ENCODE assay signal across 9 cellular contexts in the genomic region with DNA sequence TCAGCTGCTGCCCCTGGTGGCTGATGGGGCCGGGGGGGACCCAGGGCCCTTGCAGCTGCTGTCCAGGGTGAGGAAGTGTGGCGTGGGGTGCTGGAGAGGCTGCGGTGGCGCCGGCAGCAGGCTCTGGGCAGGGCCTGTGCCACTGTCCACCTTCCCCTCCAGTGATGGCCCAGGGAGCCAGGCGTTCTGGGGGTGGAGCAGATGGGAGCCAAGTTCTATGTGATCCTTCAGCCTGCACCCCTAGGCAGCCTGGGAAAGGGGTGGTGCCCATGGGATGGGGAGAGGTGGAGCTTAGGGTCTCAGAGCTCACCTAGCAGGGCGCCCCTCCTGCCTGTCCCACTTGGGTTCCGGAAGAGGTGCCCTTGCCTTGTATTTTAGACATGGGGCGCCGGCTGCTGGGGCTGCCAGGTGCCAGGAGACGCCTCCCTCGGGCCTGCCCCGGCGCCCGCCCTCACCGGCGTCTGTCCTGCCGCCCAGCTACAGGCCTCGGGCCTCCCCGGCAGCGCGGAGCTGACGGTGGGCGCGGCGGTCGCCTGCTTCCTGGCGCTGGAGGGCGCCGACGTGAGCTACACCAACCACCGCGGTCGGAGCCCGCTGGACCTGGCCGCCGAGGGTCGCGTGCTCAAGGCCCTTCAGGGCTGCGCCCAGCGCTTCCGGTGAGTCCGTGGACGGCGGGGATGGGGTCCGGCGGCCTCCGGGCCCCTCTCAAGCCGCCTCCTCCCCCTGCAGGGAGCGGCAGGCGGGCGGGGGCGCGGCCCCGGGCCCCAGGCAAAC. TPM values are rescaled to one million over a fixed set of nuclear protein-coding genes. Genes with fewer than 3 reads are reported as not detected.
DNase-seq lines count a peak whose midpoint lies in the region; ATAC-seq and TF ChIP-seq lines count a peak whose summit lies in the region.
"Had no signal": no experiment of that assay in that cellular context is flagged by ENCODE, and none has a peak within 500 bp of the region (broad histone marks: within the 10 kb centered on the region; RNA-seq: fewer than 3 reads in every experiment).

No MANE protein-coding gene starts in this region.

- peaks cover 30% of the 10 kb centered on the region for H3K27me3 ChIP-seq in suprapubic skin

- no CpG with 5 or more reads among the region's 55 CpGs for WGBS in suprapubic skin

- no peak for TF ChIP-seq EP300 in suprapubic skin (IDR thresholded peaks at IDR 0.05)

- peak; percentile 13 to 20 for ATAC-seq in activated T-cell treated with anti-CD3 and anti-CD28 coated beads, Interleukin-2, amount 50 U/mL, for 4 hours
- ATAC-seq in GM18873 (IDR thresholded peaks at IDR 0.05; ENCODE audit: low FRiP score, unreplicated experiment) = no peak

- H3K4me1 ChIP-seq in suprapubic skin = peaks cover 59% of the 10 kb centered on the region

- TF ChIP-seq CTCF in suprapubic skin (IDR thresholded peaks at IDR 0.05) = no peak

- H3K4me3 Mint-ChIP-seq in T-helper 2 cell treated with Interferon-gamma antibody and Interleukin-4, amounts not matched to agents 5 μg/mL and 100 μg/mL, for 36 hours = no peak overlapping the region
- peak overlapping the region; percentile 26 for H3K4me3 Mint-ChIP-seq in activated T-cell treated with anti-CD3 and anti-CD28 coated beads, Interleukin-2, amount 50 U/mL, for 4 hours

- H3K36me3 Mint-ChIP-seq in T-helper 2 cell treated with Interferon-gamma antibody and Interleukin-4, amounts not matched to agents 5 μg/mL and 100 μg/mL, for 36 hours (ENCODE audit: low read depth) = peaks cover 2% of the 10 kb centered on the region
- no peaks in the 10 kb centered on the region for H3K36me3 Mint-ChIP-seq in activated T-cell treated with anti-CD3 and anti-CD28 coated beads, Interleukin-2, amount 50 U/mL, for 4 hours (ENCODE audit: insufficient read depth)

- H3K27me3 Mint-ChIP-seq in T-helper 2 cell treated with Interferon-gamma antibody and Interleukin-4, amounts not matched to agents 5 μg/mL and 100 μg/mL, for 36 hours (ENCODE audit: low read depth) = peaks cover 4% of the 10 kb centered on the region
- H3K27me3 Mint-ChIP-seq in activated T-cell treated with anti-CD3 and anti-CD28 coated beads, Interleukin-2, amount 50 U/mL, for 4 hours (ENCODE audit: low read depth) = peaks cover 4% of the 10 kb centered on the region

- H3K27ac Mint-ChIP-seq in T-helper 2 cell treated with Interferon-gamma antibody and Interleukin-4, amounts not matched to agents 5 μg/mL and 100 μg/mL, for 36 hours = no peak overlapping the region

- H3K27ac ChIP-seq in suprapubic skin = peak overlapping the region; percentile 45
- H3K27ac ChIP-seq: PC-9 had no signal

- DNase-seq in T-helper 2 cell (peak in 3 of 5 experiments; percentile 31 to 47 (median 40)), islet precursor cell (peak; percentile 57), suprapubic skin (ENCODE audit: low spot score in 2 of 2) (peak in 1 of 2 donors; percentile 62), D341Med (ENCODE audit: low spot score) (no peak), DMS79 (lab: John Stamatoyannopoulos, UW) (no peak)
- no peak for DNase-seq in T-helper 2 cell treated with Interferon-gamma antibody and Interleukin-4, amounts not matched to agents 5 μg/mL and 100 μg/mL, for 36 hours (ENCODE audit: low spot score)
- DNase-seq in activated T-cell treated with anti-CD3 and anti-CD28 coated beads, Interleukin-2, amount 50 U/mL, for 4 hours = no peak
- DNase-seq: PC-9 had no signal

- peaks cover 2% of the 10 kb centered on the region for H3K4me1 Mint-ChIP-seq in T-helper 2 cell treated with Interferon-gamma antibody and Interleukin-4, amounts not matched to agents 5 μg/mL and 100 μg/mL, for 36 hours (ENCODE audit: low read depth)
- H3K4me1 Mint-ChIP-seq in activated T-cell treated with anti-CD3 and anti-CD28 coated beads, Interleukin-2, amount 50 U/mL, for 4 hours (ENCODE audit: low read depth) = peaks cover 4% of the 10 kb centered on the region

- no peaks in the 10 kb centered on the region for H3K9me3 Mint-ChIP-seq in T-helper 2 cell treated with Interferon-gamma antibody and Interleukin-4, amounts not matched to agents 5 μg/mL and 100 μg/mL, for 36 hours
- H3K9me3 Mint-ChIP-seq in activated T-cell treated with anti-CD3 and anti-CD28 coated beads, Interleukin-2, amount 50 U/mL, for 4 hours = no peaks in the 10 kb centered on the region

- peak overlapping the region; percentile 49 for H3K4me3 ChIP-seq in suprapubic skin
- H3K4me3 ChIP-seq: PC-9 had no signal

- peaks cover 7% of the 10 kb centered on the region for H3K36me3 ChIP-seq in suprapubic skin

- TF ChIP-seq POLR2A in suprapubic skin (IDR thresholded peaks at IDR 0.05) = no peak

- H3K9me3 ChIP-seq in suprapubic skin = no peaks in the 10 kb centered on the region

RNA-seq across cellular contexts. Expression of a gene that starts 3.1 kb away (rescaled TPM):
- 1 to 10 TPM in 2 of 3 donors, under 1 TPM in 1; 0.98 to 1.3 (median 1.0) TPM for total RNA-seq in activated T-cell treated with anti-CD3 and anti-CD28 coated beads, Interleukin-2, amount 50 U/mL, for 4 hours
- total RNA-seq in suprapubic skin = 1 to 10 TPM; 1.7 to 3.1 (median 2.9) TPM

RNA-seq across cellular contexts. Expression of a gene that starts 13.5 kb away (rescaled TPM):
- 10 to 100 TPM; 37.4 to 40.3 (median 37.7) TPM for total RNA-seq in activated T-cell treated with anti-CD3 and anti-CD28 coated beads, Interleukin-2, amount 50 U/mL, for 4 hours
- total RNA-seq in suprapubic skin = 100 to 1,000 TPM; 131 to 212 (median 154) TPM

RNA-seq across cellular contexts. Expression of a gene that starts 28.9 kb away (rescaled TPM):
- total RNA-seq in activated T-cell treated with anti-CD3 and anti-CD28 coated beads, Interleukin-2, amount 50 U/mL, for 4 hours = 1 to 10 TPM; 3.0 to 4.8 (median 3.8) TPM
- total RNA-seq in suprapubic skin = 10 to 100 TPM in 3 of 4 donors, 1 to 10 TPM in 1; 9.0 to 26.2 (median 24.5) TPM

RNA-seq across cellular contexts. Expression of a gene that starts 30.0 kb away (rescaled TPM):
- total RNA-seq in activated T-cell treated with anti-CD3 and anti-CD28 coated beads, Interleukin-2, amount 50 U/mL, for 4 hours = 10 to 100 TPM; 39.2 to 45.9 (median 43.0) TPM
- total RNA-seq in suprapubic skin = 10 to 100 TPM; 18.1 to 28.6 (median 23.3) TPM

RNA-seq across cellular contexts. Expression of a gene that starts 54.2 kb away (rescaled TPM):
- 100 to 1,000 TPM; 142 to 170 (median 148) TPM for total RNA-seq in activated T-cell treated with anti-CD3 and anti-CD28 coated beads, Interleukin-2, amount 50 U/mL, for 4 hours
- 100 to 1,000 TPM; 102 to 115 (median 109) TPM for total RNA-seq in suprapubic skin

Comparison
In these comparisons a context has a peak if more than half of its experiments do, and no peak if none do; other contexts are left out.
1. DNase-seq: peak in T-helper 2 cell (3 of 5) and islet precursor cell (single experiment); none in T-helper 2 cell treated with Interferon-gamma antibody and Interleukin-4, amounts not matched to agents 5 μg/mL and 100 μg/mL, for 36 hours (single experiment), activated T-cell treated with anti-CD3 and anti-CD28 coated beads, Interleukin-2, amount 50 U/mL, for 4 hours (single experiment), D341Med (single experiment) and DMS79 (single experiment).